Comparison of ENCODE assay signal across 8 cellular contexts in the genomic region with DNA sequence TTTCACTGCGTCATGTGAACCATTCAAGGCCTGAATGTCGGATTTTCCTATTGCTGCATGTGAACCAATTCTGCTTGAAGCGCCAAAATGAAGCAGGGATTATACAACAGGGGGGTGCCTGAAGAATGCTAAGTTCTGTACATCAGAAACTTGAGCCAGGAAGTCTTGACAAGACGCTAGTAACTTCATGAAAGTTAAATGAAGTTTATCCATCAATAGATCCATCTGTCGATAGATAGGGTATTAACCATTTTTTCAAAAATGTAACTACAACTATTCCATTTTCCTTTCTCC. TPM values are rescaled to one million over a fixed set of nuclear protein-coding genes. Genes with fewer than 3 reads are reported as not detected.
A peak's percentile ranks its signal among the peaks of the same experiment; 100 is the strongest.
DNase-seq lines count a peak whose midpoint lies in the region; ATAC-seq, FAIRE-seq and TF ChIP-seq lines count a peak whose summit lies in the region.

No MANE protein-coding gene starts in this region.

- intact Hi-C loops in HepG2 (cut with micrococcal nuclease; ENCODE audit: unreplicated experiment) (no loop called here), head of caudate nucleus (cut with DNase I) (no loop called here)

- no peaks in the 10 kb centered on the region for H3K27me3 Mint-ChIP-seq in activated T-cell treated with anti-CD3 and anti-CD28 coated beads, Interleukin-2, amount 50 U/mL, for 24 hours

- peak overlapping the region; percentile 82 for H3K4me3 Mint-ChIP-seq in activated T-cell treated with anti-CD3 and anti-CD28 coated beads, Interleukin-2, amount 50 U/mL, for 24 hours

- H3K9me3 ChIP-seq in HepG2 (ENCODE audit: low read length), result no peaks in the 10 kb centered on the region
- H3K9me3 ChIP-seq in tibial nerve, result no peaks in the 10 kb centered on the region

- CTCF ChIA-PET in HepG2 (lab: Yijun Ruan, JAX; ENCODE audit: low intra/inter-chr PET ratio, low total read pairs), result no interaction called here

- BruUV-seq in HepG2 (replicated peaks; lab: Mats Ljungman, UMichigan), result TSS peak; percentile 95

- 91% methylated on average over 5 of the region's 5 CpGs for WGBS in HepG2 (ENCODE audit: low lambda C conversion rate)
- 79 to 86% methylated on average over 5 of the region's 5 CpGs for WGBS in tibial nerve, 2 donors

- H2AFZ ChIP-seq in HepG2 (ENCODE audit: low read length), result no peak overlapping the region

- no peak for TF ChIP-seq RAD21 in HepG2 (CRISPR knock-in tag; IDR thresholded peaks at IDR 0.05)

- peak overlapping the region; percentile 97 for H3K27ac Mint-ChIP-seq in activated T-cell treated with anti-CD3 and anti-CD28 coated beads, Interleukin-2, amount 50 U/mL, for 24 hours

- H3K36me3 Mint-ChIP-seq in activated T-cell treated with anti-CD3 and anti-CD28 coated beads, Interleukin-2, amount 50 U/mL, for 24 hours (ENCODE audit: low read depth), result peaks cover 45% of the 10 kb centered on the region

- TF ChIP-seq EP300 in HepG2 (IDR thresholded peaks at IDR 0.05; ENCODE audit: low read depth in 2 of 2, low read length in 2 of 2) (no peak), HepG2 (CRISPR knock-in tag; IDR thresholded peaks at IDR 0.05; ENCODE audit: borderline replicate concordance) (no peak), tibial nerve (IDR thresholded peaks at IDR 0.05) (no peak)

- peak overlapping the region; percentile 90; the same call in 1 of the 2 replicates for H3K9ac ChIP-seq in HepG2 (ENCODE audit: insufficient read depth, low read depth, low read length)

- TF ChIP-seq POLR2A in HepG2 (IDR thresholded peaks at IDR 0.05; ENCODE audit: insufficient read depth in 1 of 2, low read depth in 2 of 2, low read length in 2 of 2) (no peak), tibial nerve (IDR thresholded peaks at IDR 0.05) (no peak)

- H3K36me3 ChIP-seq in HepG2 (replicated peaks in 1 of 2; ENCODE audit: control insufficient read depth in 1 of 2, insufficient read depth in 2 of 2, low read length in 2 of 2) (peaks cover under 1 to 2% of the 10 kb centered on the region in 2 experiments; a peak in 3 of 5 replicates), tibial nerve (peaks cover 0 to 10% (median 0%) of the 10 kb centered on the region in 3 donors)

- H3K4me3 ChIP-seq in astrocyte of the spinal cord (ENCODE audit: low read depth, low read length) (peak overlapping the region; percentile 78), HepG2 (replicated peaks in 1 of 3; ENCODE audit: insufficient read depth in 1 of 3, low read depth in 2 of 3, low read length in 3 of 3) (peak overlapping the region; percentile 76 to 83 (median 82)), tibial nerve (peak overlapping the region; percentile 51 to 96 (median 88))

- no peak for ATAC-seq in HepG2

- H3K79me2 ChIP-seq in HepG2 (ENCODE audit: insufficient read depth, low read length), result peaks cover 32% of the 10 kb centered on the region

- no peaks in the 10 kb centered on the region for H4K20me1 ChIP-seq in HepG2 (ENCODE audit: insufficient read depth, low read length)

- FAIRE-seq in HepG2 (lab: Jason Lieb, UNC), result no peak

- peak overlapping the region; percentile 85 for H3K4me2 ChIP-seq in HepG2 (ENCODE audit: low read depth, low read length)

- H3K27ac ChIP-seq in HepG2 (ENCODE audit: extremely low read length, insufficient read depth, low read length), result peak overlapping the region; percentile 80
- peak overlapping the region; percentile 59 to 93 (median 88) for H3K27ac ChIP-seq in tibial nerve

- POLR2A ChIA-PET in HepG2 (lab: Yijun Ruan, JAX), result interaction anchor here (1.4 kb wide), 1 partner anchor 9 kb away, joined by 3 read pairs; no protein-coding TSS in a partner anchor

- DNase-seq in activated T-cell treated with anti-CD3 and anti-CD28 coated beads, Interleukin-2, amount 50 U/mL, for 24 hours, result no peak
- DNase-seq in activated T-cell treated with anti-CD3 and anti-CD28 coated beads, Interleukin-2, amount 50 U/mL, for 48 hours, result no peak
- DNase-seq in astrocyte of the spinal cord (ENCODE audit: low read depth, low spot score), result peak; percentile 35
- no peak for DNase-seq in HepG2 (ENCODE audit: low spot score)
- DNase-seq in tibial nerve (ENCODE audit: low spot score in 2 of 2), result peak in 1 of 2 donors; percentile 6
- no peak for DNase-seq in DMS53 (lab: John Stamatoyannopoulos, UW)
- DNase-seq in head of caudate nucleus, result no peak
- no peak for DNase-seq in HPDE6-E6E7 (ENCODE audit: extremely low spot score)

- in situ Hi-C loops in astrocyte of the spinal cord (cut with HindIII; ENCODE audit: low sequenced_read_pairs), result no loop called here
- in situ Hi-C loops in HepG2 (cut with HindIII; ENCODE audit: extremely low pct_ligation_motif_present, low pct_unique_long_range_greater_than_20kb), result no loop called here

- TF ChIP-seq CTCF in astrocyte of the spinal cord (IDR thresholded peaks at IDR 0.05; ENCODE audit: low read depth, low read length), result no peak
- TF ChIP-seq CTCF in HepG2 (CRISPR knock-in tag; IDR thresholded peaks at IDR 0.05), result no peak
- no peak for TF ChIP-seq CTCF in tibial nerve (IDR thresholded peaks at IDR 0.05)

- H3K4me1 Mint-ChIP-seq in activated T-cell treated with anti-CD3 and anti-CD28 coated beads, Interleukin-2, amount 50 U/mL, for 24 hours (ENCODE audit: low read depth), result peaks cover 37% of the 10 kb centered on the region

- H3K4me1 ChIP-seq in HepG2 (ENCODE audit: insufficient read depth, low read length), result peaks cover 32% of the 10 kb centered on the region
- H3K4me1 ChIP-seq in tibial nerve, result peaks cover 0 to 32% (median 8%) of the 10 kb centered on the region in 4 donors

- no peaks in the 10 kb centered on the region for H3K9me3 Mint-ChIP-seq in activated T-cell treated with anti-CD3 and anti-CD28 coated beads, Interleukin-2, amount 50 U/mL, for 24 hours

- H3K27me3 ChIP-seq in HepG2 (ENCODE audit: control insufficient read depth in 1 of 2, insufficient read depth in 2 of 2, low read length in 2 of 2), result no peaks in the 10 kb centered on the region; a peak in 1 of 5 replicates
- H3K27me3 ChIP-seq in tibial nerve, result no peaks in the 10 kb centered on the region

TF ChIP-seq in HepG2, 621 proteins besides CTCF, POLR2A, EP300 and RAD21:
- TF ChIP-seq ZNF292 (CRISPR knock-in tag; IDR thresholded peaks at IDR 0.05; ENCODE audit: borderline replicate concordance, low read depth), result no peak
- TF ChIP-seq ZNF256 (CRISPR knock-in tag; conservative IDR thresholded peaks at IDR 0.05), result no peak
- no peak for TF ChIP-seq ZNF674 (CRISPR knock-in tag; IDR thresholded peaks at IDR 0.05; ENCODE audit: low read depth)
- TF ChIP-seq THAP11 (CRISPR knock-in tag; IDR thresholded peaks at IDR 0.05), result no peak
- TF ChIP-seq, protein P1, sequence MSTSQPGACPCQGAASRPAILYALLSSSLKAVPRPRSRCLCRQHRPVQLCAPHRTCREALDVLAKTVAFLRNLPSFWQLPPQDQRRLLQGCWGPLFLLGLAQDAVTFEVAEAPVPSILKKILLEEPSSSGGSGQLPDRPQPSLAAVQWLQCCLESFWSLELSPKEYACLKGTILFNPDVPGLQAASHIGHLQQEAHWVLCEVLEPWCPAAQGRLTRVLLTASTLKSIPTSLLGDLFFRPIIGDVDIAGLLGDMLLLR (CRISPR knock-in tag; IDR thresholded peaks at IDR 0.05), result no peak
- TF ChIP-seq, protein P2, sequence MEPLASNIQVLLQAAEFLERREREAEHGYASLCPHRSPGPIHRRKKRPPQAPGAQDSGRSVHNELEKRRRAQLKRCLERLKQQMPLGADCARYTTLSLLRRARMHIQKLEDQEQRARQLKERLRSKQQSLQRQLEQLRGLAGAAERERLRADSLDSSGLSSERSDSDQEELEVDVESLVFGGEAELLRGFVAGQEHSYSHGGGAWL (CRISPR knock-in tag; IDR thresholded peaks at IDR 0.05), result no peak
- TF ChIP-seq ZNF44 (CRISPR knock-in tag; IDR thresholded peaks at IDR 0.05), result no peak
- TF ChIP-seq, protein P3, sequence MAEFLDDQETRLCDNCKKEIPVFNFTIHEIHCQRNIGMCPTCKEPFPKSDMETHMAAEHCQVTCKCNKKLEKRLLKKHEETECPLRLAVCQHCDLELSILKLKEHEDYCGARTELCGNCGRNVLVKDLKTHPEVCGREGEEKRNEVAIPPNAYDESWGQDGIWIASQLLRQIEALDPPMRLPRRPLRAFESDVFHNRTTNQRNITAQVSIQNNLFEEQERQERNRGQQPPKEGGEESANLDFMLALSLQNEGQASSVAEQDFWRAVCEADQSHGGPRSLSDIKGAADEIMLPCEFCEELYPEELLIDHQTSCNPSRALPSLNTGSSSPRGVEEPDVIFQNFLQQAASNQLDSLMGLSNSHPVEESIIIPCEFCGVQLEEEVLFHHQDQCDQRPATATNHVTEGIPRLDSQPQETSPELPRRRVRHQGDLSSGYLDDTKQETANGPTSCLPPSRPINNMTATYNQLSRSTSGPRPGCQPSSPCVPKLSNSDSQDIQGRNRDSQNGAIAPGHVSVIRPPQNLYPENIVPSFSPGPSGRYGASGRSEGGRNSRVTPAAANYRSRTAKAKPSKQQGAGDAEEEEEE (CRISPR knock-in tag; IDR thresholded peaks at IDR 0.05; ENCODE audit: borderline replicate concordance), result no peak

RNA-seq across cellular contexts. Expression of a gene that starts 0.6 kb away (rescaled TPM):
- 6.8 and 9.0 TPM in 2 replicates for total RNA-seq in HepG2 (2016; rRNA removed; fragmentation: Illumina TruSeq; extraction: Trizol)
- 1.3 TPM in 2 replicates for total RNA-seq in HepG2 (2016; cell fraction: cytosol; rRNA removed; fragmentation: Illumina TruSeq; extraction: Trizol; ENCODE audit: low read depth)
- total RNA-seq in HepG2 (2016; cell fraction: insoluble cytoplasmic fraction; rRNA removed; fragmentation: Illumina TruSeq; extraction: Trizol), result 6.1 and 9.2 TPM in 2 replicates
- 3.6 TPM in 2 replicates for total RNA-seq in HepG2 (2016; cell fraction: membrane; rRNA removed; fragmentation: Illumina TruSeq; extraction: Trizol)
- 19.1 TPM in 2 replicates for total RNA-seq in HepG2 (2016; cell fraction: nucleus; rRNA removed; fragmentation: Illumina TruSeq; extraction: Trizol)
- 3.8 and 5.2 TPM in 2 replicates for polyA plus RNA-seq in HepG2 (2011; rRNA removed)
- polyA plus RNA-seq in HepG2 (2011; cell fraction: cytosol; rRNA removed), result 1.8 and 2.1 TPM in 2 replicates
- 4.2 TPM in 2 replicates for polyA plus RNA-seq in HepG2 (2011; cell fraction: nucleus; rRNA removed)
- 8.2 and 9.7 TPM in 2 replicates for polyA plus RNA-seq in HepG2 (2012)
- polyA plus RNA-seq in HepG2 (2016; cell fraction: cytosol; fragmentation: Illumina TruSeq; extraction: Trizol; ENCODE audit: low read depth), result 1.5 TPM in 2 replicates
- polyA plus RNA-seq in HepG2 (2016; cell fraction: insoluble cytoplasmic fraction; fragmentation: Illumina TruSeq; extraction: Trizol; ENCODE audit: low read depth), result 13.6 and 13.8 TPM in 2 replicates
- polyA plus RNA-seq in HepG2 (2016; cell fraction: membrane; fragmentation: Illumina TruSeq; extraction: Trizol; ENCODE audit: low read depth), result 3.2 and 3.3 TPM in 2 replicates
- polyA plus RNA-seq in HepG2 (2016; cell fraction: nucleus; fragmentation: Illumina TruSeq; extraction: Trizol; ENCODE audit: insufficient read depth, low read depth), result 19.5 and 19.7 TPM in 2 replicates
- 4.6 and 6.3 TPM in 2 replicates for polyA minus RNA-seq in HepG2 (2011; rRNA and poly(A)+ RNA removed; ENCODE audit: low replicate concordance)
- polyA minus RNA-seq in HepG2 (2011; cell fraction: cytosol; rRNA and poly(A)+ RNA removed), result 4.7 and 5.7 TPM in 2 replicates
- 40.2 and 44.8 TPM in 2 replicates for polyA minus RNA-seq in HepG2 (2011; cell fraction: nucleus; rRNA and poly(A)+ RNA removed)
- total RNA-seq in tibial nerve, result 10 to 100 TPM; 30.9 to 50.0 (median 34.1) TPM
